ENCODE assay signal across 10 cellular contexts in the genomic region with DNA sequence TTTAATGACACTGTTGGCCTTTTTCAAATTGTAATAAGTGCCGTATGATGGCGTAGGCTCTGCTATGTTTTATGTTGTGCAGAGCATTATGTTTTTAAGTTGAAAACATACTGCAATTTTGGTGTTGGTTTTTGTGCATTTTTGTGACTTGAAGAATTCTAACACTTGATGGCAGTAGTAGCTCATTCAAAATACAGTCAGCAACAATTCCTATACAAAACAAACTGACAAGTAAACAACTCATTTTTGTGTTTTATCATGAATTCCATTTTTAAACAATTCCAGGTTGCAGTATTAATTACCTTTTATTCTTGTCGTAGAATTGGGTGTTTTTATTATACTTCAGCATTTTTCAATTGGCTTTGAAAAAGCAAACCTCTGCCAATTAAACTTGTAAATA. TPM values are rescaled to one million over a fixed set of nuclear protein-coding genes. Genes with fewer than 3 reads are reported as not detected.
A peak's percentile ranks its signal among the peaks of the same experiment; 100 is the strongest.
DNase-seq lines count a peak whose midpoint lies in the region; ATAC-seq and TF ChIP-seq lines count a peak whose summit lies in the region.
"Had no signal": no experiment of that assay in that cellular context is flagged by ENCODE, and none has a peak within 500 bp of the region (broad histone marks: within the 10 kb centered on the region; RNA-seq: fewer than 3 reads in every experiment).

No MANE protein-coding gene starts in this region.

- H3K4me1 Mint-ChIP-seq in activated CD4-positive, alpha-beta memory T cell treated with anti-CD3 and anti-CD28 coated beads, Interleukin-2, amount 10 ng/mL, durations not matched to agents 7 days and 5 days, result no peaks in the 10 kb centered on the region
- H3K4me1 Mint-ChIP-seq: WTC11 had no signal

- H3K9me3 ChIP-seq in hepatocyte (ENCODE audit: low read depth), result no peaks in the 10 kb centered on the region

- CTCF ChIA-PET in AG04449 (lab: Yijun Ruan, JAX), result interaction anchor here (0.7 to 3.2 kb wide), 22 partner anchors 8 to 1172 kb away, joined by 3 to 46 read pairs (median 6); no protein-coding TSS in a partner anchor
- CTCF ChIA-PET in activated CD4-positive, alpha-beta memory T cell treated with anti-CD3 and anti-CD28 coated beads, Interleukin-2, amount 10 ng/mL, durations not matched to agents 7 days and 5 days (lab: Charles Lee), result interaction anchor here (0.9 kb wide), 1 partner anchor 13 kb away, joined by 3 read pairs; no protein-coding TSS in a partner anchor

- no peaks in the 10 kb centered on the region for H3K36me3 ChIP-seq in hepatocyte (replicated peaks; ENCODE audit: insufficient read depth, low read depth)

- DNase-seq in AG04449 (ENCODE audit: low read depth, low spot score) (no peak), H4 (ENCODE audit: low spot score) (peak; percentile 21), amniotic epithelial cell (ENCODE audit: low read depth) (peak; percentile 49), hepatocyte (ENCODE audit: low spot score) (no peak), NCI-H187 (lab: John Stamatoyannopoulos, UW) (no peak)
- DNase-seq in activated CD4-positive, alpha-beta memory T cell treated with anti-CD3 and anti-CD28 coated beads, Interleukin-2, amount 10 ng/mL, durations not matched to agents 7 days and 5 days, result no peak

- no peaks in the 10 kb centered on the region for H3K36me3 Mint-ChIP-seq in activated CD4-positive, alpha-beta memory T cell treated with anti-CD3 and anti-CD28 coated beads, Interleukin-2, amount 10 ng/mL, durations not matched to agents 7 days and 5 days (ENCODE audit: low read depth)
- H3K36me3 Mint-ChIP-seq: WTC11 had no signal

- H3K4me3 ChIP-seq in AG04449 (ENCODE audit: low read depth, low read length), result no peak overlapping the region
- H3K4me3 ChIP-seq in hepatocyte, result no peak overlapping the region

- 88% methylated on average over 3 of the region's 3 CpGs for WGBS in hepatocyte (ENCODE audit: low lambda C conversion rate, missing lambda C conversion rate)

- no peak overlapping the region for H3K4me2 ChIP-seq in hepatocyte

- H2AFZ ChIP-seq in hepatocyte, result no peak overlapping the region

- peak; percentile 3 for TF ChIP-seq CTCF in AG04449 (IDR thresholded peaks at IDR 0.05; ENCODE audit: insufficient read depth, low read length, missing control alignments)
- peak; percentile 39 for TF ChIP-seq CTCF in hepatocyte (IDR thresholded peaks at IDR 0.05; ENCODE audit: poor library complexity)

- no peaks in the 10 kb centered on the region for H3K79me2 ChIP-seq in hepatocyte

- peaks cover 2% of the 10 kb centered on the region for H3K27me3 Mint-ChIP-seq in activated CD4-positive, alpha-beta memory T cell treated with anti-CD3 and anti-CD28 coated beads, Interleukin-2, amount 10 ng/mL, durations not matched to agents 7 days and 5 days

- no peak overlapping the region for H3K4me3 Mint-ChIP-seq in activated CD4-positive, alpha-beta memory T cell treated with anti-CD3 and anti-CD28 coated beads, Interleukin-2, amount 10 ng/mL, durations not matched to agents 7 days and 5 days
- H3K4me3 Mint-ChIP-seq: WTC11 had no signal

- no peaks in the 10 kb centered on the region for H3K9me3 Mint-ChIP-seq in activated CD4-positive, alpha-beta memory T cell treated with anti-CD3 and anti-CD28 coated beads, Interleukin-2, amount 10 ng/mL, durations not matched to agents 7 days and 5 days
- H3K9me3 Mint-ChIP-seq: WTC11 had no signal

- no peak overlapping the region for H3K27ac Mint-ChIP-seq in activated CD4-positive, alpha-beta memory T cell treated with anti-CD3 and anti-CD28 coated beads, Interleukin-2, amount 10 ng/mL, durations not matched to agents 7 days and 5 days
- H3K27ac Mint-ChIP-seq: WTC11 had no signal

- H4K20me1 ChIP-seq in hepatocyte (ENCODE audit: insufficient read depth, poor library complexity, severe bottlenecking), result no peaks in the 10 kb centered on the region

- no peaks in the 10 kb centered on the region for H3K4me1 ChIP-seq in hepatocyte (ENCODE audit: insufficient read depth)

- no peak for ATAC-seq in HG03045 (IDR thresholded peaks at IDR 0.05; ENCODE audit: unreplicated experiment)
- ATAC-seq in GM19324 (IDR thresholded peaks at IDR 0.05; ENCODE audit: low FRiP score, unreplicated experiment), result no peak

- no peaks in the 10 kb centered on the region for H3K9me2 ChIP-seq in hepatocyte (replicated peaks; ENCODE audit: insufficient read depth)

- POLR2A ChIA-PET in AG04449 (lab: Yijun Ruan, JAX), result no interaction called here
- POLR2A ChIA-PET in activated CD4-positive, alpha-beta memory T cell treated with anti-CD3 and anti-CD28 coated beads, Interleukin-2, amount 10 ng/mL, durations not matched to agents 7 days and 5 days (lab: Charles Lee), result no interaction called here

- H3K27ac ChIP-seq in hepatocyte, result no peak overlapping the region
- H3K27ac ChIP-seq: epithelial cell of prostate had no signal

- no peaks in the 10 kb centered on the region for H3K27me3 ChIP-seq in hepatocyte

RNA-seq across cellular contexts. Expression of a gene that starts 4.0 kb away (rescaled TPM):
- total RNA-seq in H4 (2014; rRNA removed; shearing (Covaris generic)), result not detected in 2 replicates
- total RNA-seq in hepatocyte, result not detected in 2 replicates
- polyA plus RNA-seq in hepatocyte, result not detected in 2 replicates
- total RNA-seq in activated CD4-positive, alpha-beta memory T cell treated with anti-CD3 and anti-CD28 coated beads, Interleukin-2, amount 10 ng/mL, durations not matched to agents 7 days and 5 days, result not detected
- total RNA-seq: WTC11 had no signal

RNA-seq across cellular contexts. Expression of a gene that starts 45.8 kb away (rescaled TPM):
- total RNA-seq in H4 (2014; rRNA removed; shearing (Covaris generic)), result 5.6 and 7.6 TPM in 2 replicates
- 0.27 and 0.92 TPM in 2 replicates for total RNA-seq in hepatocyte
- 0.40 and 0.55 TPM in 2 replicates for polyA plus RNA-seq in hepatocyte
- not detected for total RNA-seq in activated CD4-positive, alpha-beta memory T cell treated with anti-CD3 and anti-CD28 coated beads, Interleukin-2, amount 10 ng/mL, durations not matched to agents 7 days and 5 days
- total RNA-seq: WTC11 had no signal

Comparison
In these comparisons a context has a peak if more than half of its experiments do, and no peak if none do; other contexts are left out.
1. DNase-seq: peak in H4 (single experiment) and amniotic epithelial cell (single experiment); none in AG04449 (single experiment), hepatocyte (single experiment), activated CD4-positive, alpha-beta memory T cell treated with anti-CD3 and anti-CD28 coated beads, Interleukin-2, amount 10 ng/mL, durations not matched to agents 7 days and 5 days (single experiment) and NCI-H187 (0 of 2).